ENCODE assay signal across 33 cellular contexts in genomic region chr9:130015353-130016019, GRCh38. TPM values are rescaled to one million over a fixed set of nuclear protein-coding genes. Genes with fewer than 3 reads are reported as not detected.
DNase-seq lines count a peak whose midpoint lies in the region; ATAC-seq, FAIRE-seq and TF ChIP-seq lines count a peak whose summit lies in the region.
"Had no signal": no experiment of that assay in that cellular context is flagged by ENCODE, and none has a peak within 500 bp of the region (broad histone marks: within the 10 kb centered on the region; RNA-seq: fewer than 3 reads in every experiment).

No MANE protein-coding gene starts in this region.

- H3K36me3 ChIP-seq in GM12878 (ENCODE audit: control insufficient read depth in 2 of 2, insufficient read depth in 2 of 2, low read length in 1 of 2), result peaks cover 9 to 28% of the 10 kb centered on the region in 2 experiments
- H3K36me3 ChIP-seq in thyroid gland, result no peaks in the 10 kb centered on the region
- H3K36me3 ChIP-seq: neural progenitor cell, thoracic aorta had no signal

- TF ChIP-seq EP300 in GM12878 (IDR thresholded peaks at IDR 0.05; ENCODE audit: borderline replicate concordance in 1 of 2, control insufficient read depth in 1 of 2, low read depth in 2 of 2, low read length in 2 of 2), result no peak

- no peak for FAIRE-seq in GM12878 (lab: Jason Lieb, UNC)
- FAIRE-seq: astrocyte, endometrium, G401.6 had no signal

- no peak overlapping the region for H3K9ac ChIP-seq in GM12878 (ENCODE audit: control insufficient read depth, insufficient read depth, low read length)
- H3K9ac ChIP-seq: neural progenitor cell had no signal

- TF ChIP-seq RAD21 in GM12878 (IDR thresholded peaks at IDR 0.05; ENCODE audit: insufficient read depth, low read depth, low read length), result no peak

- peak overlapping the region; percentile 83 for H3K27ac ChIP-seq in GM12878 (ENCODE audit: control insufficient read depth, insufficient read depth)
- peak overlapping the region in 2 of 3 donors; percentile 86 to 94 for H3K27ac ChIP-seq in thyroid gland
- H3K27ac ChIP-seq: gastrocnemius medialis, neural progenitor cell had no signal

- in situ Hi-C loops in GM12878 (cut with MboI), result no loop called here

- H4K20me1 ChIP-seq in GM12878 (ENCODE audit: control insufficient read depth, insufficient read depth), result peaks cover 2% of the 10 kb centered on the region; the same call in 1 of the 2 replicates

- intact Hi-C loops in GM12878 (cut with micrococcal nuclease; ENCODE audit: unreplicated experiment) (no loop called here), thyroid gland (cut with DNase I) (no loop called here)

- TF ChIP-seq CTCF in GM12878 (IDR thresholded peaks at IDR 0.05 in 2 of 3, conservative IDR thresholded peaks at IDR 0.05 in 1 of 3; ENCODE audit: control insufficient read depth in 2 of 3, extremely low read depth in 1 of 3, insufficient read depth in 1 of 3, low read depth in 3 of 3, low read length in 3 of 3), result no peak
- TF ChIP-seq CTCF in thyroid gland (IDR thresholded peaks at IDR 0.05), result no peak

- no peak overlapping the region for H3K4me3 Mint-ChIP-seq in effector memory CD8-positive, alpha-beta T cell
- H3K4me3 Mint-ChIP-seq: activated T-helper 1 cell treated with anti-CD3 and anti-CD28 coated beads, Interleukin-12 subunit alpha, Interleukin-12 subunit beta, Interleukin-2, Interleukin-4 antibody, amounts not matched to agents 30 ng/mL and 10 ng/mL and 1 ng/mL, durations not matched to agents 14 hours and 24 hours and 36 hours; H9; neural progenitor cell had no signal

- RAD21 ChIA-PET in GM12878 (lab: Charles Lee; ENCODE audit: unreplicated experiment), result interaction anchor here (1.0 to 1.2 kb wide), 3 partner anchors 13 to 20 kb away, joined by 3 to 6 read pairs (median 4); no protein-coding TSS in a partner anchor

- peak overlapping the region in 1 of 2 donors; percentile 54 for H3K27ac Mint-ChIP-seq in effector memory CD8-positive, alpha-beta T cell
- H3K27ac Mint-ChIP-seq: H9, neural progenitor cell had no signal

- H3K36me3 Mint-ChIP-seq in effector memory CD8-positive, alpha-beta T cell (ENCODE audit: insufficient read depth), result peaks cover 74% of the 10 kb centered on the region

- peaks cover 42 to 59% of the 10 kb centered on the region in 2 donors for H3K4me1 Mint-ChIP-seq in effector memory CD8-positive, alpha-beta T cell (ENCODE audit: low read depth in 2 of 2)
- H3K4me1 Mint-ChIP-seq: H9, neural progenitor cell had no signal

- H3K4me1 ChIP-seq in GM12878 (ENCODE audit: control insufficient read depth, insufficient read depth, low read length) (peaks cover 82% of the 10 kb centered on the region), thyroid gland (peaks cover 17 to 34% of the 10 kb centered on the region in 2 donors)
- H3K4me1 ChIP-seq: BE2C, neural progenitor cell had no signal

- DNase-seq in activated T-cell treated with anti-CD3 and anti-CD28 coated beads, Interleukin-2, amount 50 U/mL, for 1 hour, result peak; percentile 13
- DNase-seq in activated T-cell treated with anti-CD3 and anti-CD28 coated beads for 4 hours (no peak), GM12878 (ENCODE audit: low read depth, low spot score) (no peak), thyroid gland (no peak), NCI-H524 (lab: John Stamatoyannopoulos, UW) (no peak)
- DNase-seq in effector memory CD8-positive, alpha-beta T cell, result no peak
- DNase-seq: BE2C; COR-L47; cortex of kidney; DMS53; gastrocnemius medialis; H9; left colon; NCI-H1048; NCI-H1694; NCI-H2171; NCI-H510A treated with DMSO at 0.1 percent for 48 hours; PC-3; posterior cingulate gyrus; right cardiac atrium; SHP77; stimulated activated CD4-positive, alpha-beta T cell treated with anti-CD3 and anti-CD28 coated beads, Interleukin-12 subunit alpha, Interleukin-12 subunit beta, amount 100 ng/mL, for 4 hours; stimulated activated CD4-positive, alpha-beta T cell treated with anti-CD3 and anti-CD28 coated beads, Interleukin-4, amount 100 ng/mL, for 1 hour had no signal

- no peak overlapping the region for H3K4me3 ChIP-seq in GM12878
- H3K4me3 ChIP-seq in thyroid gland (replicated peaks in 1 of 3), result no peak overlapping the region
- H3K4me3 ChIP-seq: gastrocnemius medialis, hepatocyte, neural progenitor cell had no signal

- ATAC-seq in GM12878 (no peak), GM21619 (IDR thresholded peaks at IDR 0.05; ENCODE audit: unreplicated experiment) (no peak)
- ATAC-seq in effector memory CD8-positive, alpha-beta T cell (replicated peaks), result no peak
- ATAC-seq: activated naive CD4-positive, alpha-beta T cell treated with anti-CD3 and anti-CD28 coated beads, Interleukin-2, amount 50 U/mL, for 72 hours; gastrocnemius medialis; left colon; PC-3; right cardiac atrium had no signal

- no TSS peak for BruUV-seq in GM12878 (replicated peaks; lab: Mats Ljungman, UMichigan)

- CTCF ChIA-PET in GM12878 (lab: Yijun Ruan, JAX), result interaction anchor here (0.8 kb wide), 1 partner anchor 128 kb away, joined by 8 read pairs; no protein-coding TSS in a partner anchor

- H3K9me3 ChIP-seq in GM12878 (replicated peaks; ENCODE audit: control insufficient read depth, insufficient read depth, low read length), result peaks cover 10% of the 10 kb centered on the region; the same call in 2 of the 3 replicates
- H3K9me3 ChIP-seq in thyroid gland, result no peaks in the 10 kb centered on the region
- H3K9me3 ChIP-seq: BE2C, gastrocnemius medialis had no signal

- no peak overlapping the region for H2AFZ ChIP-seq in GM12878 (ENCODE audit: control insufficient read depth, low read depth, low read length)
- H2AFZ ChIP-seq: hepatocyte, neural progenitor cell had no signal

- H3K4me2 ChIP-seq in GM12878 (ENCODE audit: control insufficient read depth, insufficient read depth), result no peak overlapping the region; the same call in 1 of the 2 replicates
- H3K4me2 ChIP-seq: hepatocyte, neural progenitor cell had no signal

- TF ChIP-seq POLR2A in GM19193 (IDR thresholded peaks at IDR 0.05; ENCODE audit: extremely low read depth, insufficient read depth, insufficient read length), result peak; percentile 36
- no peak for TF ChIP-seq POLR2A in GM12878 (IDR thresholded peaks at IDR 0.05; ENCODE audit: low read depth, low read length)
- TF ChIP-seq POLR2A in thyroid gland (IDR thresholded peaks at IDR 0.05), result no peak

- WGBS in GM12878 (ENCODE audit: insufficient coverage, insufficient replicate concordance, low lambda C conversion rate, missing lambda C conversion rate), result 49% methylated on average over 5 of the region's 5 CpGs
- 92 to 97% methylated on average over 5 of the region's 5 CpGs for WGBS in thyroid gland, 2 donors

- SMC1A ChIA-PET in GM12878 (lab: Charles Lee; ENCODE audit: uncharacterized antibody, unreplicated experiment), result interaction anchor here (1.5 to 28.7 kb wide), 4 partner anchors 7 to 24 kb away, joined by 3 to 763 read pairs (median 5); no protein-coding TSS in a partner anchor

- H3K27me3 ChIP-seq in GM12878 (replicated peaks in 1 of 2; ENCODE audit: control insufficient read depth in 2 of 2, insufficient read depth in 2 of 2, low read length in 1 of 2) (no peaks in the 10 kb centered on the region), thyroid gland (no peaks in the 10 kb centered on the region)
- H3K27me3 ChIP-seq: BE2C, gastrocnemius medialis, hepatocyte, neural progenitor cell had no signal

- H3K9me3 Mint-ChIP-seq in effector memory CD8-positive, alpha-beta T cell, result peaks cover 0 to 6% of the 10 kb centered on the region in 2 donors

- peaks cover 97% of the 10 kb centered on the region for H3K79me2 ChIP-seq in GM12878 (ENCODE audit: control insufficient read depth, insufficient read depth, low read length)

- POLR2A ChIA-PET in GM12878 (lab: Charles Lee), result interaction anchor here (0.6 to 10.6 kb wide), 2 partner anchors 20 to 31 kb away, joined by 10 to 270 read pairs; no protein-coding TSS in a partner anchor

- no peaks in the 10 kb centered on the region for H3K27me3 Mint-ChIP-seq in effector memory CD8-positive, alpha-beta T cell

TF ChIP-seq in GM12878, 131 proteins besides CTCF, POLR2A, EP300 and RAD21 (continues in another document):
- no peak for TF ChIP-seq MTA3 (IDR thresholded peaks at IDR 0.05; ENCODE audit: borderline replicate concordance, low read length)

RNA-seq across cellular contexts. Expression of gene FNBP1, which starts 27.5 kb away (rescaled TPM):
- 1,139 and 1,239 TPM in 2 replicates for total RNA-seq in GM12878 (2013; cell fraction: nucleolus; rRNA removed)
- total RNA-seq in GM12878 (2014; rRNA removed) (167 and 204 TPM in 2 replicates), GM12878 (2014; rRNA removed; fragmentation: Illumina TruSeq; extraction: Trizol) (277 and 283 TPM in 2 replicates), GM12878 (2021) (353 and 356 TPM in 2 replicates), thyroid gland (10 to 100 TPM; 55.8 to 78.5 (median 76.0) TPM)
- 193 TPM for polyA plus RNA-seq in GM12878 (2011; ENCODE audit: low read depth)
- polyA plus RNA-seq in GM12878 (2011; rRNA removed) (188 and 268 TPM in 2 replicates), GM12878 (2014; fragmentation: Illumina TruSeq; extraction: Trizol) (258 and 290 TPM in 2 replicates), GM12878 (2014; fragmentation: Nextera tagmentation; extraction: Ambion mirVana) (10 to 100 TPM; 64.5 to 80.5 TPM), GM12878 (2014; rRNA removed) (180 and 208 TPM in 2 replicates), GM12878 (2016; fragmentation: Nextera tagmentation; extraction: Ambion mirVana) (100 to 1,000 TPM; 165 to 170 TPM)
- polyA plus RNA-seq in GM12878 (2011; cell fraction: cytosol; rRNA removed), result 82.5 and 118 TPM in 2 replicates
- polyA plus RNA-seq in GM12878 (2011; cell fraction: nucleus; rRNA removed), result 111 and 142 TPM in 2 replicates
- polyA plus RNA-seq in GM12878 (2012), result 288 and 297 TPM in 2 replicates
- 163 and 327 TPM in 2 replicates for polyA minus RNA-seq in GM12878 (2011; rRNA and poly(A)+ RNA removed)
- 124 and 136 TPM in 2 replicates for polyA minus RNA-seq in GM12878 (2011; cell fraction: cytosol; rRNA and poly(A)+ RNA removed)
- 73.0 and 135 TPM in 2 replicates for polyA minus RNA-seq in GM12878 (2011; cell fraction: nucleus; rRNA and poly(A)+ RNA removed)

RNA-seq across cellular contexts. Expression of gene GPR107, which starts 38.2 kb away (rescaled TPM):
- total RNA-seq in GM12878 (2013; cell fraction: nucleolus; rRNA removed), result 50.0 and 61.3 TPM in 2 replicates
- total RNA-seq in GM12878 (2014; rRNA removed), result 10.1 and 10.3 TPM in 2 replicates
- 9.9 and 10.0 TPM in 2 replicates for total RNA-seq in GM12878 (2014; rRNA removed; fragmentation: Illumina TruSeq; extraction: Trizol)
- total RNA-seq in GM12878 (2021), result 14.9 and 16.6 TPM in 2 replicates
- polyA plus RNA-seq in GM12878 (2011; ENCODE audit: low read depth), result 10.6 TPM
- polyA plus RNA-seq in GM12878 (2011; rRNA removed), result 21.4 and 23.2 TPM in 2 replicates
- polyA plus RNA-seq in GM12878 (2011; cell fraction: cytosol; rRNA removed), result 11.0 and 12.5 TPM in 2 replicates
- 19.9 and 23.2 TPM in 2 replicates for polyA plus RNA-seq in GM12878 (2011; cell fraction: nucleus; rRNA removed)
- polyA plus RNA-seq in GM12878 (2012), result 14.5 and 22.9 TPM in 2 replicates
- 13.2 and 14.0 TPM in 2 replicates for polyA plus RNA-seq in GM12878 (2014; fragmentation: Illumina TruSeq; extraction: Trizol)
- polyA plus RNA-seq in GM12878 (2014; fragmentation: Nextera tagmentation; extraction: Ambion mirVana), result 1 to 10 TPM; 2.7 to 2.9 TPM
- 10.0 and 11.2 TPM in 2 replicates for polyA plus RNA-seq in GM12878 (2014; rRNA removed)
- polyA plus RNA-seq in GM12878 (2016; fragmentation: Nextera tagmentation; extraction: Ambion mirVana), result 10 to 100 TPM in 1 of 2 experiments, 1 to 10 TPM in 1; 6.3 to 10.9 TPM
- 22.1 and 23.7 TPM in 2 replicates for polyA minus RNA-seq in GM12878 (2011; rRNA and poly(A)+ RNA removed)
- polyA minus RNA-seq in GM12878 (2011; cell fraction: cytosol; rRNA and poly(A)+ RNA removed), result 7.4 and 18.3 TPM in 2 replicates
- polyA minus RNA-seq in GM12878 (2011; cell fraction: nucleus; rRNA and poly(A)+ RNA removed), result 10.5 and 20.3 TPM in 2 replicates
- 10 to 100 TPM; 43.5 to 65.6 (median 58.7) TPM for total RNA-seq in thyroid gland
